Comparison of ENCODE assay signal across 8 cellular contexts in genomic region chr1:203320546-203321272, GRCh38. TPM values are rescaled to one million over a fixed set of nuclear protein-coding genes. Genes with fewer than 3 reads are reported as not detected.
DNase-seq lines count a peak whose midpoint lies in the region; ATAC-seq and TF ChIP-seq lines count a peak whose summit lies in the region.

No MANE protein-coding gene starts in this region.

- H3K27me3 ChIP-seq in Caco-2 (replicated peaks; ENCODE audit: control insufficient read depth, insufficient read depth, low read length) (no peaks in the 10 kb centered on the region), hepatocyte (no peaks in the 10 kb centered on the region)

- POLR2A ChIA-PET in Caco-2 (lab: Charles Lee): interaction anchor here (0.5 kb wide), 1 partner anchor 1310 kb away, joined by 3 read pairs; the partner anchor contains the start of gene ELF3

- no peaks in the 10 kb centered on the region for H3K9me2 ChIP-seq in hepatocyte (replicated peaks; ENCODE audit: insufficient read depth)

- H3K36me3 Mint-ChIP-seq in Caco-2 (ENCODE audit: insufficient read depth, unreplicated experiment): no peaks in the 10 kb centered on the region
- H3K36me3 Mint-ChIP-seq in activated T-helper 2 cell treated with anti-CD3 and anti-CD28 coated beads, Interferon-gamma antibody, Interleukin-2, Interleukin-4, amounts not matched to agents 10 μg/mL and 5 μg/mL and 100 μg/mL, durations not matched to agents 14 hours and 24 hours and 36 hours (ENCODE audit: low read depth): peaks cover 4% of the 10 kb centered on the region

- no peak overlapping the region for H2AFZ ChIP-seq in hepatocyte

- no peak overlapping the region for H3K4me2 ChIP-seq in hepatocyte

- H4K20me1 ChIP-seq in hepatocyte (ENCODE audit: insufficient read depth, poor library complexity, severe bottlenecking): no peaks in the 10 kb centered on the region

- H3K9me3 ChIP-seq in Caco-2 (no peaks in the 10 kb centered on the region), hepatocyte (ENCODE audit: low read depth) (no peaks in the 10 kb centered on the region)

- TF ChIP-seq CTCF in Caco-2 (IDR thresholded peaks at IDR 0.05; ENCODE audit: insufficient read depth in 1 of 2, low read depth in 1 of 2, low read length in 1 of 2, severe bottlenecking in 1 of 2, unreplicated experiment in 1 of 2): no peak
- no peak for TF ChIP-seq CTCF in hepatocyte (IDR thresholded peaks at IDR 0.05; ENCODE audit: poor library complexity)

- ATAC-seq in GM19372 (IDR thresholded peaks at IDR 0.05; ENCODE audit: low read depth, unreplicated experiment): peak; percentile 71
- ATAC-seq in HG03354 (IDR thresholded peaks at IDR 0.05; ENCODE audit: poor library complexity, severe bottlenecking, unreplicated experiment): peak; percentile 75
- peak; percentile 65 for ATAC-seq in stimulated activated naive CD8-positive, alpha-beta T cell treated with anti-CD3 and anti-CD28 coated beads, Interleukin-15, amount 100 ng/mL, for 72 hours

- whole genome bisulfite sequencing in hepatocyte (ENCODE audit: low lambda C conversion rate, missing lambda C conversion rate): 39% methylated on average over 6 of the region's 6 CpGs

- H3K36me3 ChIP-seq in Caco-2 (ENCODE audit: control insufficient read depth, insufficient read depth, low read length) (no peaks in the 10 kb centered on the region), hepatocyte (replicated peaks; ENCODE audit: insufficient read depth, low read depth) (no peaks in the 10 kb centered on the region)

- BruUV-seq in Caco-2 (replicated peaks; lab: Mats Ljungman, UMichigan): no TSS peak

- no peaks in the 10 kb centered on the region for H3K79me2 ChIP-seq in hepatocyte

- H3K4me3 ChIP-seq in Caco-2 (ENCODE audit: low read depth, low read length): no peak overlapping the region
- H3K4me3 ChIP-seq in hepatocyte: no peak overlapping the region

- DNase-seq in Caco-2 (no peak), NCI-H526 (lab: John Stamatoyannopoulos, UW) (peak; percentile 80 to 86), hepatocyte (ENCODE audit: low spot score) (peak; percentile 59), OCI-M2 (lab: John Stamatoyannopoulos, UW; ENCODE audit: unreplicated experiment) (no peak)
- DNase-seq in activated T-helper 2 cell treated with anti-CD3 and anti-CD28 coated beads, Interferon-gamma antibody, Interleukin-2, Interleukin-4, amounts not matched to agents 10 μg/mL and 5 μg/mL and 100 μg/mL, durations not matched to agents 14 hours and 24 hours and 36 hours (ENCODE audit: low spot score): peak; percentile 67
- DNase-seq in stimulated activated naive CD8-positive, alpha-beta T cell treated with anti-CD3 and anti-CD28 coated beads, Interleukin-15, amount 100 ng/mL, for 72 hours: peak; percentile 40 to 51

- peaks cover 20% of the 10 kb centered on the region for H3K4me1 Mint-ChIP-seq in Caco-2 (ENCODE audit: low read depth, unreplicated experiment)
- peaks cover 67% of the 10 kb centered on the region for H3K4me1 Mint-ChIP-seq in activated T-helper 2 cell treated with anti-CD3 and anti-CD28 coated beads, Interferon-gamma antibody, Interleukin-2, Interleukin-4, amounts not matched to agents 10 μg/mL and 5 μg/mL and 100 μg/mL, durations not matched to agents 14 hours and 24 hours and 36 hours (ENCODE audit: low read depth)
- H3K4me1 Mint-ChIP-seq in stimulated activated naive CD8-positive, alpha-beta T cell treated with anti-CD3 and anti-CD28 coated beads, Interleukin-15, amount 100 ng/mL, for 72 hours: peaks cover 80% of the 10 kb centered on the region

- H3K9me3 Mint-ChIP-seq in Caco-2 (ENCODE audit: unreplicated experiment): no peaks in the 10 kb centered on the region
- no peaks in the 10 kb centered on the region for H3K9me3 Mint-ChIP-seq in activated T-helper 2 cell treated with anti-CD3 and anti-CD28 coated beads, Interferon-gamma antibody, Interleukin-2, Interleukin-4, amounts not matched to agents 10 μg/mL and 5 μg/mL and 100 μg/mL, durations not matched to agents 14 hours and 24 hours and 36 hours
- H3K9me3 Mint-ChIP-seq in stimulated activated naive CD8-positive, alpha-beta T cell treated with anti-CD3 and anti-CD28 coated beads, Interleukin-15, amount 100 ng/mL, for 72 hours: no peaks in the 10 kb centered on the region

- CTCF ChIA-PET in Caco-2 (lab: Charles Lee): interaction anchor here (0.8 to 1.2 kb wide), 3 partner anchors 34 to 51 kb away, joined by 4 to 6 read pairs (median 5); no protein-coding TSS in a partner anchor

- H3K4me1 ChIP-seq in Caco-2: peaks cover 18% of the 10 kb centered on the region
- H3K4me1 ChIP-seq in hepatocyte (ENCODE audit: insufficient read depth): peaks cover 70% of the 10 kb centered on the region

- no peak overlapping the region for H3K4me3 Mint-ChIP-seq in Caco-2 (ENCODE audit: unreplicated experiment)
- H3K4me3 Mint-ChIP-seq in activated T-helper 2 cell treated with anti-CD3 and anti-CD28 coated beads, Interferon-gamma antibody, Interleukin-2, Interleukin-4, amounts not matched to agents 10 μg/mL and 5 μg/mL and 100 μg/mL, durations not matched to agents 14 hours and 24 hours and 36 hours (ENCODE audit: low read depth): peak overlapping the region; percentile 1
- peak overlapping the region; percentile 66 to 83 for H3K4me3 Mint-ChIP-seq in stimulated activated naive CD8-positive, alpha-beta T cell treated with anti-CD3 and anti-CD28 coated beads, Interleukin-15, amount 100 ng/mL, for 72 hours

- peaks cover 4% of the 10 kb centered on the region for H3K27me3 Mint-ChIP-seq in Caco-2 (ENCODE audit: insufficient read depth, unreplicated experiment)
- peaks cover 5% of the 10 kb centered on the region for H3K27me3 Mint-ChIP-seq in activated T-helper 2 cell treated with anti-CD3 and anti-CD28 coated beads, Interferon-gamma antibody, Interleukin-2, Interleukin-4, amounts not matched to agents 10 μg/mL and 5 μg/mL and 100 μg/mL, durations not matched to agents 14 hours and 24 hours and 36 hours (ENCODE audit: low read depth)
- no peaks in the 10 kb centered on the region for H3K27me3 Mint-ChIP-seq in stimulated activated naive CD8-positive, alpha-beta T cell treated with anti-CD3 and anti-CD28 coated beads, Interleukin-15, amount 100 ng/mL, for 72 hours

- H3K27ac Mint-ChIP-seq in Caco-2 (ENCODE audit: unreplicated experiment): peak overlapping the region; percentile 31
- H3K27ac Mint-ChIP-seq in activated T-helper 2 cell treated with anti-CD3 and anti-CD28 coated beads, Interferon-gamma antibody, Interleukin-2, Interleukin-4, amounts not matched to agents 10 μg/mL and 5 μg/mL and 100 μg/mL, durations not matched to agents 14 hours and 24 hours and 36 hours: peak overlapping the region; percentile 51
- peak overlapping the region; percentile 29 to 89 for H3K27ac Mint-ChIP-seq in stimulated activated naive CD8-positive, alpha-beta T cell treated with anti-CD3 and anti-CD28 coated beads, Interleukin-15, amount 100 ng/mL, for 72 hours

- intact Hi-C loops in Caco-2 (cut with micrococcal nuclease; ENCODE audit: unreplicated experiment): loop anchor here (10.0 kb wide), 1 partner anchor 286 kb away; no protein-coding TSS in a partner anchor
- intact Hi-C loops in activated T-helper 2 cell treated with anti-CD3 and anti-CD28 coated beads, Interferon-gamma antibody, Interleukin-2, Interleukin-4, amounts not matched to agents 10 μg/mL and 5 μg/mL and 100 μg/mL, durations not matched to agents 14 hours and 24 hours and 36 hours (cut with micrococcal nuclease): loop anchor here (1.0 to 10.0 kb wide), 3 partner anchors 14 to 474 kb away; partner anchors contain the start of genes LAX1, ZBED6 and ZC3H11A

- peak overlapping the region; percentile 54 for H3K27ac ChIP-seq in hepatocyte

RNA-seq across cellular contexts. Expression of gene BTG2, which starts 15.4 kb away (rescaled TPM):
- total RNA-seq in Caco-2 (2022) (21.2 and 21.6 TPM in 2 replicates), hepatocyte (192 and 197 TPM in 2 replicates)
- 98.1 and 98.8 TPM in 2 replicates for total RNA-seq in activated T-helper 2 cell treated with anti-CD3 and anti-CD28 coated beads, Interferon-gamma antibody, Interleukin-2, Interleukin-4, amounts not matched to agents 10 μg/mL and 5 μg/mL and 100 μg/mL, durations not matched to agents 14 hours and 24 hours and 36 hours
- polyA plus RNA-seq in hepatocyte: 253 and 274 TPM in 2 replicates

RNA-seq across cellular contexts. Expression of gene FMOD, which starts 30.2 kb away (rescaled TPM):
- total RNA-seq in Caco-2 (2022): 32.6 and 36.3 TPM in 2 replicates
- total RNA-seq in activated T-helper 2 cell treated with anti-CD3 and anti-CD28 coated beads, Interferon-gamma antibody, Interleukin-2, Interleukin-4, amounts not matched to agents 10 μg/mL and 5 μg/mL and 100 μg/mL, durations not matched to agents 14 hours and 24 hours and 36 hours: 4.0 and 5.4 TPM in 2 replicates
- total RNA-seq in hepatocyte: 118 and 132 TPM in 2 replicates
- polyA plus RNA-seq in hepatocyte: 125 and 161 TPM in 2 replicates

Comparison
In these comparisons a context has a peak if more than half of its experiments do, and no peak if none do; other contexts are left out.
1. DNase-seq: peak in NCI-H526 (2 of 2), activated T-helper 2 cell treated with anti-CD3 and anti-CD28 coated beads, Interferon-gamma antibody, Interleukin-2, Interleukin-4, amounts not matched to agents 10 μg/mL and 5 μg/mL and 100 μg/mL, durations not matched to agents 14 hours and 24 hours and 36 hours (single experiment), hepatocyte (single experiment) and stimulated activated naive CD8-positive, alpha-beta T cell treated with anti-CD3 and anti-CD28 coated beads, Interleukin-15, amount 100 ng/mL, for 72 hours (2 of 2); none in Caco-2 (0 of 2) and OCI-M2 (single experiment).
2. Peak in every context shown above with its lines, with median percentiles within 50 percentile points of each other: H3K27ac Mint-ChIP-seq and ATAC-seq.